ENCODE assay signal across 21 cellular contexts in the genomic region with DNA sequence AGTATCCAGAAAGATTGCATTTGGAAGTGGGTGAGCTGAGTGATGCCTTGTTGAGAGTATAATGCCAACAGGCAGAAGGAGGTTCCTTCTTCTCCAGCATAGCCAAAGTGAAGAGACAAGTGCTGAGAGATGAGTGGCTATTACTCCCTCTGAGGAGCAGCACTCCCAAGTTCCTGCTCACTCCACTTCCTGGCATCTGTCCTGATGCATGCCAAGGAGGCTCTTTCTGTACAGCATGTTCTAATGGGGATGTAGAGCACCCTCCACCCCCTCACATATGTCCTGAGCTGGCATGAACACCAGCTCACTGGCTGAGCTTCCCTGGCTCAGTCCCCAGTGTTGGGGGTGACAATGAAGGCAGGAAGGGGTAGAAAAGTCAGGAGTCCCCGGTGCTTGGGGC. TPM values are rescaled to one million over a fixed set of nuclear protein-coding genes. Genes with fewer than 3 reads are reported as not detected.
"Had no signal": no experiment of that assay in that cellular context is flagged by ENCODE, and none has a peak within 500 bp of the region (broad histone marks: within the 10 kb centered on the region; RNA-seq: fewer than 3 reads in every experiment).

No MANE protein-coding gene starts in this region.

- H3K36me3 ChIP-seq: SJSA1 had no signal

- H3K4me1 ChIP-seq: SJSA1 had no signal

- H3K27ac ChIP-seq: SJSA1, SK-N-MC had no signal

- DNase-seq: KBM-7, MV-4-11, NCI-H1048, NCI-H1105, NCI-H1417, NCI-H1436 treated with DMSO at 0.1 percent for 48 hours, NCI-H1694, NCI-H187 treated with DMSO at 0.1 percent for 48 hours, NCI-H2081, NCI-H2107, NCI-H2227 treated with DMSO at 0.1 percent for 48 hours, NCI-H446, NCI-H510A, NCI-H524 treated with DMSO at 0.1 percent for 48 hours, NCI-H69, NCI-H774, Right ventricle myocardium superior, RPMI8226, SIG-M5 had no signal

- H3K27me3 ChIP-seq: SJSA1 had no signal

- H3K4me3 ChIP-seq: SJSA1, SK-N-MC had no signal

RNA-seq across cellular contexts. Expression of a gene that starts 44.2 kb away (rescaled TPM):
- total RNA-seq: Right ventricle myocardium superior had no signal
